In genomic region chr14:59904184-59904583, GRCh38 we compare ENCODE assay signal across 28 cellular contexts. TPM values are rescaled to one million over a fixed set of nuclear protein-coding genes. Genes with fewer than 3 reads are reported as not detected.
DNase-seq lines count a peak whose midpoint lies in the region; ATAC-seq, FAIRE-seq and TF ChIP-seq lines count a peak whose summit lies in the region.
"Had no signal": no experiment of that assay in that cellular context is flagged by ENCODE, and none has a peak within 500 bp of the region (broad histone marks: within the 10 kb centered on the region; RNA-seq: fewer than 3 reads in every experiment).

No MANE protein-coding gene starts in this region.

- ATAC-seq in WTC11 (peak; percentile 81), GM19452 (IDR thresholded peaks at IDR 0.05; ENCODE audit: unreplicated experiment) (no peak)
- ATAC-seq: A549, GM12878 had no signal

- H3K36me3 Mint-ChIP-seq in WTC11 = no peaks in the 10 kb centered on the region
- H3K36me3 Mint-ChIP-seq: CD14-positive monocyte; CD4-positive, alpha-beta memory T cell; CD4-positive, CD25-positive, alpha-beta regulatory T cell; CD8-positive, alpha-beta memory T cell had no signal

- CTCF ChIA-PET in WTC11 (lab: Charles Lee) = interaction anchor here (0.7 kb wide), 1 partner anchor 85 kb away, joined by 3 read pairs; no protein-coding TSS in a partner anchor

- TF ChIP-seq CTCF in WTC11 (IDR thresholded peaks at IDR 0.05) = no peak

- FAIRE-seq in GM19239 (lab: Jason Lieb, UNC) (peak; percentile 21), HTR-8/SVneo (lab: Jason Lieb, UNC) (peak; percentile 90)
- FAIRE-seq: A549, GM12878, GM12892, GM18507 had no signal

- no peaks in the 10 kb centered on the region for H3K9me3 Mint-ChIP-seq in WTC11

- DNase-seq in GM19239 (ENCODE audit: insufficient read length, low spot score) (no peak), HTR-8/SVneo (ENCODE audit: insufficient read length, low spot score) (no peak), WTC11 (ENCODE audit: low spot score) (no peak), iPS-NIHi7 (ENCODE audit: extremely low spot score) (peak; percentile 10), DMS53 treated with DMSO at 0.1 percent for 48 hours (lab: John Stamatoyannopoulos, UW; ENCODE audit: unreplicated experiment) (no peak), Ammon's horn (ENCODE audit: low spot score) (no peak)
- DNase-seq: AML-193; BE2C; C1 segment of cervical spinal cord; CD4-positive, alpha-beta memory T cell; CD4-positive, CD25-positive, alpha-beta regulatory T cell; CD8-positive, alpha-beta memory T cell; COR-L47; DMS 273 treated with DMSO at 0.1 percent for 48 hours; DMS153; DMS53; DND-41; EL; GDM1 had no signal

- POLR2A ChIA-PET in WTC11 (lab: Charles Lee) = no interaction called here

- peaks cover under 1% of the 10 kb centered on the region for H3K4me1 Mint-ChIP-seq in WTC11
- H3K4me1 Mint-ChIP-seq: CD14-positive monocyte; CD4-positive, alpha-beta memory T cell; CD4-positive, CD25-positive, alpha-beta regulatory T cell; CD8-positive, alpha-beta memory T cell had no signal

- H3K27ac Mint-ChIP-seq in WTC11 = no peak overlapping the region
- H3K27ac Mint-ChIP-seq: CD14-positive monocyte; CD4-positive, alpha-beta memory T cell; CD4-positive, CD25-positive, alpha-beta regulatory T cell; CD8-positive, alpha-beta memory T cell had no signal

- no peak overlapping the region for H3K4me3 Mint-ChIP-seq in WTC11
- H3K4me3 Mint-ChIP-seq: CD14-positive monocyte; CD4-positive, alpha-beta memory T cell; CD4-positive, CD25-positive, alpha-beta regulatory T cell; CD8-positive, alpha-beta memory T cell had no signal

- H3K27me3 Mint-ChIP-seq in WTC11 (ENCODE audit: low read depth) = 0 out of 2 replicates have a peak, but pooled peaks cover under 1% of the 10 kb centered on the region
- H3K27me3 Mint-ChIP-seq: CD4-positive, CD25-positive, alpha-beta regulatory T cell had no signal

TF ChIP-seq in WTC11, 78 proteins besides CTCF, POLR2A, EP300 and RAD21:
- TF ChIP-seq TP53 (CRISPR knock-in tag; IDR thresholded peaks at IDR 0.05) (no peak), TEAD1 (CRISPR knock-in tag; IDR thresholded peaks at IDR 0.05) (no peak), OVOL2 (CRISPR knock-in tag; IDR thresholded peaks at IDR 0.05; ENCODE audit: borderline replicate concordance) (no peak)
- TF ChIP-seq, protein P1, sequence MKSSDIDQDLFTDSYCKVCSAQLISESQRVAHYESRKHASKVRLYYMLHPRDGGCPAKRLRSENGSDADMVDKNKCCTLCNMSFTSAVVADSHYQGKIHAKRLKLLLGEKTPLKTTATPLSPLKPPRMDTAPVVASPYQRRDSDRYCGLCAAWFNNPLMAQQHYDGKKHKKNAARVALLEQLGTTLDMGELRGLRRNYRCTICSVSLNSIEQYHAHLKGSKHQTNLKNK (CRISPR knock-in tag; IDR thresholded peaks at IDR 0.05) = no peak

RNA-seq across cellular contexts. Expression of gene LRRC9, which starts 15.8 kb away (rescaled TPM):
- total RNA-seq in WTC11 (2021) = 0.79 to 0.99 TPM (median 0.82 TPM) in 3 replicates
- total RNA-seq: A172; CD4-positive, CD25-positive, alpha-beta regulatory T cell; CD8-positive, alpha-beta memory T cell; Daoy; G401; GM12878 had no signal

RNA-seq across cellular contexts. Expression of gene RTN1, which starts 33.6 kb away (rescaled TPM):
- total RNA-seq in WTC11 (2021) = 1.1 to 2.8 TPM (median 1.5 TPM) in 3 replicates
- total RNA-seq: G401, GM12878 had no signal
